18 cellular contexts compared by ENCODE assay signal in the genomic region with DNA sequence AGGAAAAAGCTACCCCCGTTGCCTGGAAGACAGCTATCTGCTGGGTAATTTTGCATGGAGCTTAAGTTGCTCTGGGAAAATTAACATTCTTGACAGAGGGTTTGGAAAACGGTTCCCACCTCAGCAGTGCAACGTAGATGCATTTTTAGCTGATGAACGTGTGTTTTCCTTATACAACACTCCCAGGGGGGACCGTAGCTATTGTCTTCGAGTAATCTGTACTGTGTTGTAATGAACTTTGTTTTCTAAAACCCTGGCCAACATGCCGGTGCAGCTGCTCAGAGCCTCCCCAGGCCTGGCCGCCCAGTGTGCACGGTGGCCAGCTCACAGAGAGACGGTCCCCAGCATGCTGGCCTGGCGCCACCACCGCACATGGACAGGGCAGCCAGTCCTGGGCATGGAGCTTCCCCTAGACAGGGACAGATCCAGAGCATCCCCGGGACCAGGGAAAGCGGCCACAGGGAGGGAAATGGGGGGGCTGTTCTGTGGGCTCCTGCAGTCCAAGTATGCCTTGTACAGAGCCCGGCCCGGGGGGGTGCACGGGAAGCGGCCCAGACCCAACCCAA. TPM values are rescaled to one million over a fixed set of nuclear protein-coding genes. Genes with fewer than 3 reads are reported as not detected.
A peak's percentile ranks its signal among the peaks of the same experiment; 100 is the strongest.
DNase-seq lines count a peak whose midpoint lies in the region; ATAC-seq and TF ChIP-seq lines count a peak whose summit lies in the region.
"Had no signal": no experiment of that assay in that cellular context is flagged by ENCODE, and none has a peak within 500 bp of the region (broad histone marks: within the 10 kb centered on the region; RNA-seq: fewer than 3 reads in every experiment).

No MANE protein-coding gene starts in this region.

- TF ChIP-seq EP300 in stomach (IDR thresholded peaks at IDR 0.05): no peak

- H3K9me3 ChIP-seq in RWPE2 (ENCODE audit: severe bottlenecking) (no peaks in the 10 kb centered on the region), psoas muscle (no peaks in the 10 kb centered on the region), stomach (no peaks in the 10 kb centered on the region)

- 15 to 25% (median 23%) methylated on average over 18 of the region's 18 CpGs for WGBS in psoas muscle, 3 donors
- WGBS in stomach, 5 donors: 54 to 65% (median 61%) methylated on average over 18 of the region's 18 CpGs

- no peak for TF ChIP-seq CTCF in RWPE2 (IDR thresholded peaks at IDR 0.05; ENCODE audit: poor library complexity, severe bottlenecking)
- no peak for TF ChIP-seq CTCF in psoas muscle (IDR thresholded peaks at IDR 0.05)
- TF ChIP-seq CTCF in stomach (IDR thresholded peaks at IDR 0.05): no peak
- TF ChIP-seq CTCF in omental fat pad (IDR thresholded peaks at IDR 0.05): no peak

- no peaks in the 10 kb centered on the region for H3K36me3 ChIP-seq in RWPE2 (ENCODE audit: low read depth)
- H3K36me3 ChIP-seq in psoas muscle (ENCODE audit: insufficient read depth in 1 of 2, low read depth in 1 of 2): peaks cover 0 to 38% of the 10 kb centered on the region in 2 donors
- no peaks in the 10 kb centered on the region for H3K36me3 ChIP-seq in stomach

- peak; percentile 44 for DNase-seq in AG08395 (ENCODE audit: low spot score)
- peak; percentile 64 for DNase-seq in RWPE2 (ENCODE audit: low spot score)
- peak in 32 of 42 donors; percentile 6 to 70 (median 50) for DNase-seq in head of caudate nucleus
- peak; percentile 86 to 91 for DNase-seq in psoas muscle
- DNase-seq in stomach: no peak
- no peak for DNase-seq in T-helper 2 cell
- DNase-seq in omental fat pad (ENCODE audit: low spot score): no peak
- DNase-seq: activated CD4-positive, alpha-beta T cell treated with anti-CD3 and anti-CD28 coated beads, Interleukin-2, amount 50 U/mL, for 4 hours; activated gamma-delta T cell treated with Interleukin-2 at 50 U/mL for 16 hours; DND-41; NCI-H2171; stimulated activated CD4-positive, alpha-beta T cell treated with anti-CD3 and anti-CD28 coated beads, Interleukin-15, amount 100 ng/mL, for 24 hours; T-cell had no signal

- ATAC-seq in RWPE2 (ENCODE audit: low read depth) (no peak), psoas muscle (peak; percentile 8 to 32 (median 24)), GM18498 (IDR thresholded peaks at IDR 0.05; ENCODE audit: unreplicated experiment) (no peak), omental fat pad (ENCODE audit: low FRiP score) (no peak)

- intact Hi-C loops in head of caudate nucleus (cut with DNase I) (no loop called here), psoas muscle (cut with DNase I) (no loop called here), stomach (cut with DNase I; ENCODE audit: low total_unique reads) (no loop called here)

- H3K4me3 ChIP-seq in RWPE2 (ENCODE audit: severe bottlenecking): no peak overlapping the region
- peak overlapping the region; percentile 75 for H3K4me3 ChIP-seq in psoas muscle
- no peak overlapping the region for H3K4me3 ChIP-seq in stomach

- H3K4me1 ChIP-seq in RWPE2 (ENCODE audit: insufficient read depth, poor library complexity, severe bottlenecking) (peaks cover 5% of the 10 kb centered on the region), psoas muscle (peaks cover 90% of the 10 kb centered on the region), stomach (peaks cover 0 to 16% (median 8%) of the 10 kb centered on the region in 4 donors)

- H3K27ac ChIP-seq in RWPE2 (ENCODE audit: poor library complexity, severe bottlenecking) (no peak overlapping the region), psoas muscle (peak overlapping the region; percentile 94), stomach (peak overlapping the region in 2 of 5 donors; percentile 32 to 69)

- no peak for TF ChIP-seq POLR2A in stomach (IDR thresholded peaks at IDR 0.05)

- no peaks in the 10 kb centered on the region for H3K27me3 ChIP-seq in RWPE2 (ENCODE audit: insufficient read depth, poor library complexity, severe bottlenecking)
- H3K27me3 ChIP-seq in psoas muscle (ENCODE audit: insufficient read depth in 3 of 3, low read length in 2 of 3): no peaks in the 10 kb centered on the region
- H3K27me3 ChIP-seq in stomach: peaks cover 0 to 66% (median 10%) of the 10 kb centered on the region in 3 donors

RNA-seq across cellular contexts. Expression of a gene that starts 2.2 kb away (rescaled TPM):
- total RNA-seq in psoas muscle: 1,000 to 10,000 TPM; 1,884 to 7,638 (median 4,017) TPM
- polyA plus RNA-seq in psoas muscle: 1,000 to 10,000 TPM; 1,367 to 5,833 (median 3,289) TPM
- total RNA-seq in stomach: 1 to 10 TPM in 2 of 5 donors, not detected in 3; 2.3 to 7.2 TPM
- polyA plus RNA-seq in stomach: 10 to 100 TPM in 1 of 3 donors, 1 to 10 TPM in 1, under 1 TPM in 1; 0.75 to 14.5 (median 3.1) TPM
- 10 to 100 TPM in 3 of 4 donors, 1 to 10 TPM in 1; 4.6 to 21.3 (median 14.4) TPM for total RNA-seq in omental fat pad
- total RNA-seq: epithelial cell of proximal tubule, HT1080 had no signal
- polyA plus RNA-seq: neural cell had no signal

RNA-seq across cellular contexts. Expression of a gene that starts 25.5 kb away (rescaled TPM):
- total RNA-seq in psoas muscle (10 to 100 TPM; 46.3 to 91.8 (median 66.9) TPM), stomach (100 to 1,000 TPM in 2 of 5 donors, 10 to 100 TPM in 3; 14.0 to 281 (median 73.8) TPM), omental fat pad (100 to 1,000 TPM in 3 of 4 donors, 10 to 100 TPM in 1; 82.3 to 114 (median 111) TPM)
- polyA plus RNA-seq in psoas muscle (100 to 1,000 TPM in 2 of 3 donors, 10 to 100 TPM in 1; 75.4 to 163 (median 130) TPM), stomach (100 to 1,000 TPM; 114 to 317 (median 231) TPM)

RNA-seq across cellular contexts. Expression of a gene that starts 30.0 kb away (rescaled TPM):
- total RNA-seq in psoas muscle: 1 to 10 TPM; 1.6 to 8.9 (median 2.4) TPM
- polyA plus RNA-seq in psoas muscle: under 1 TPM; 0.16 to 1.00 (median 0.61) TPM
- total RNA-seq in stomach: not detected
- under 1 TPM in 1 of 3 donors, not detected in 2; 0.03 TPM for polyA plus RNA-seq in stomach
- not detected for total RNA-seq in omental fat pad
- total RNA-seq: epithelial cell of proximal tubule, HT1080 had no signal
- polyA plus RNA-seq: keratinocyte, neural cell had no signal

Comparison
In these comparisons a context has a peak if more than half of its experiments do, and no peak if none do; other contexts are left out.
1. DNase-seq: peak in AG08395 (single experiment), RWPE2 (single experiment), head of caudate nucleus (32 of 42) and psoas muscle (2 of 2); none in stomach (single experiment), T-helper 2 cell (0 of 5) and omental fat pad (single experiment).
2. ATAC-seq: peak in psoas muscle (4 of 4); none in RWPE2 (single experiment), GM18498 (single experiment) and omental fat pad (single experiment).
3. RNA of a gene that starts 2.2 kb away (total RNA-seq): 1,884 to 7,638 TPM in psoas muscle; 4.6 to 21.3 TPM in omental fat pad and 2.3 to 7.2 TPM in stomach; every median in the first group is over 10 times any median in the second.